ENCODE assay signal across 9 cellular contexts in the genomic region with DNA sequence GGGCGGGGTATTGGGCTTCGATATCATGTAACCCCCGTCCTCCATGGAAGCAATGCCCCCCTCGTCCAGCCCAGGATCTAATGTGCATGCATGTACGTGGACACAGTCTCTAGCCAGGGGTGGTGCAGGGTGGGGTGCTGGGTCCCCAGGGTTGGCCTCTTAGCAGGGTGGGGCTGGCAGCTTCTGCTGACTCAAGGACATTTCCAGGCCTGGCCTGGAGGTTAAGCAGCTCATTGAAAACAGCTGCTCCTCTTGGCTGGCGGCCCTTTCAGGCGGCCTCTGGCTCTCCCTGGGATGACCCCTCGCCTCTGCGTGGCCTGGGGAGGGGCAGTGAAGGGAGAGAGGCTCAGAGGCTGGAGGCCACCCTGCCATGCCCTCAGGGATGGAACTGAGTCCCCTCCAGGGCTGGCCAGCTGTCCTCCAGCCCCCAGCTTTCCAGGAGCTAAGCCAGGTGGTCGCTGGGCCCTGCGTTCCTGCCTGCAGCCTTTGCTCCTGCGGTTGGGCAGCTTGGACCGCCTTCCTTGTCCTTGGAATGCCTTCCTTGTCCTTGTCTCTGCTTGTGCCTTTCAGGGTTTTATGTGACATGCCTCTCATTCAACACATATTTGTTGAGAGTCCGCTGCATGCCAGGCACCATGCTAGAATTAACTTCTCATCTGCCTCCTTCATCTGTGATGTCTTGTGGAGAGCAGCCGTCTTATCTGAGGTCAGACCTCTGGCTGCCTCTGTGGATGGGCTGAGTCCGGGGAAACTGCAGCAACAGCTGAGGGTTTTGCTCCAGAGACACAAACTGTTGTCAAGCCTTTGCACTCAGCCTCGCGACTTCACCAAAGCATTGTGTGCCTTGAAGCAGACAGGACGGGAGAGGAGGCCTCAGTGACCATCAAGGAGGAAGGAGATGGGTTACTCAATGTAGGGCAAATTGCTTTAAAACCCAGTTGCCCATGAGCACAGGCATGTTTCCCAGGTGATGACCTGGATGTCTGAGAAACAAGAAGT. TPM values are rescaled to one million over a fixed set of nuclear protein-coding genes. Genes with fewer than 3 reads are reported as not detected.
A peak's percentile ranks its signal among the peaks of the same experiment; 100 is the strongest.
DNase-seq lines count a peak whose midpoint lies in the region; ATAC-seq and TF ChIP-seq lines count a peak whose summit lies in the region.
"Had no signal": no experiment of that assay in that cellular context is flagged by ENCODE, and none has a peak within 500 bp of the region (broad histone marks: within the 10 kb centered on the region; RNA-seq: fewer than 3 reads in every experiment).

No MANE protein-coding gene starts in this region.

- DNase-seq in SJSA1 (ENCODE audit: low read depth in 1 of 2, low spot score in 2 of 2) (peak in 1 of 2 experiments; percentile 71), skeletal muscle cell (ENCODE audit: low read depth) (peak; percentile 48), dorsolateral prefrontal cortex (no peak), dermis blood vessel endothelial cell (no peak)

- no peak for TF ChIP-seq POLR2A in gastroesophageal sphincter (IDR thresholded peaks at IDR 0.05)

- TF ChIP-seq EP300 in gastroesophageal sphincter (IDR thresholded peaks at IDR 0.05) = no peak

- ATAC-seq in GM21360 (IDR thresholded peaks at IDR 0.05; ENCODE audit: unreplicated experiment) (peak; percentile 13), gastroesophageal sphincter (peak; percentile 58), GM21529 (IDR thresholded peaks at IDR 0.05; ENCODE audit: unreplicated experiment) (no peak), HG02970 (IDR thresholded peaks at IDR 0.05; ENCODE audit: low FRiP score, unreplicated experiment) (no peak)

- intact Hi-C loops in dorsolateral prefrontal cortex (cut with DNase I) = no loop called here

- H3K4me3 ChIP-seq in SJSA1 (no peak overlapping the region), gastroesophageal sphincter (no peak overlapping the region), skeletal muscle cell (ENCODE audit: low read depth, low read length) (no peak overlapping the region), dorsolateral prefrontal cortex (peak overlapping the region in 2 of 59 donors; percentile 62 to 78)

- H3K27me3 ChIP-seq in SJSA1 (replicated peaks) = no peaks in the 10 kb centered on the region
- H3K27me3 ChIP-seq in gastroesophageal sphincter = peaks cover 39% of the 10 kb centered on the region
- H3K27me3 ChIP-seq in dorsolateral prefrontal cortex = no peaks in the 10 kb centered on the region

- H3K27ac ChIP-seq in SJSA1 (peak overlapping the region; percentile 88), gastroesophageal sphincter (peak overlapping the region in 3 of 4 donors; percentile 66 to 78 (median 69)), dorsolateral prefrontal cortex (peak overlapping the region in 8 of 59 donors; percentile 7 to 82 (median 68))
- H3K27ac ChIP-seq: neutrophil had no signal

- H3K4me1 ChIP-seq in SJSA1 (replicated peaks) = peaks cover 46% of the 10 kb centered on the region
- H3K4me1 ChIP-seq in gastroesophageal sphincter = peaks cover 0 to 32% (median 23%) of the 10 kb centered on the region in 3 donors

- no peak for TF ChIP-seq CTCF in gastroesophageal sphincter (IDR thresholded peaks at IDR 0.05)
- TF ChIP-seq CTCF in dorsolateral prefrontal cortex (IDR thresholded peaks at IDR 0.05 in 54 of 56, conservative IDR thresholded peaks at IDR 0.05 in 2 of 56; ENCODE audit: low read depth in 1 of 56, partially characterized antibody in 56 of 56) = no peak

- WGBS in gastroesophageal sphincter (ENCODE audit: low coverage in 1 of 2), 2 donors = 60 to 61% methylated on average over 6 to 9 of the region's 19 CpGs

- peaks cover 28% of the 10 kb centered on the region for H3K36me3 ChIP-seq in SJSA1
- H3K36me3 ChIP-seq in gastroesophageal sphincter = no peaks in the 10 kb centered on the region
- H3K36me3 ChIP-seq: neutrophil had no signal

- H3K9me3 ChIP-seq in SJSA1 (replicated peaks) = no peaks in the 10 kb centered on the region
- no peaks in the 10 kb centered on the region for H3K9me3 ChIP-seq in gastroesophageal sphincter
- H3K9me3 ChIP-seq: neutrophil had no signal

RNA-seq across cellular contexts. Expression of gene MRC2, which starts 26.7 kb away (rescaled TPM):
- total RNA-seq in SJSA1 (2014; rRNA removed; shearing (Covaris generic)) = 202 and 254 TPM in 2 replicates
- 10 to 100 TPM; 23.3 to 59.8 (median 39.9) TPM for total RNA-seq in gastroesophageal sphincter
- total RNA-seq in dorsolateral prefrontal cortex = 10 to 100 TPM in 45 of 120 experiments, 1 to 10 TPM in 75; 2.8 to 24.9 (median 9.1) TPM
- total RNA-seq in dermis blood vessel endothelial cell = 10.8 and 10.9 TPM in 2 replicates

Comparison
In these comparisons a context has a peak if more than half of its experiments do, and no peak if none do; other contexts are left out.
1. ATAC-seq: peak in GM21360 (single experiment) and gastroesophageal sphincter (single experiment); none in GM21529 (single experiment) and HG02970 (single experiment).